1 cellular context compared by ENCODE assay signal in the genomic region with DNA sequence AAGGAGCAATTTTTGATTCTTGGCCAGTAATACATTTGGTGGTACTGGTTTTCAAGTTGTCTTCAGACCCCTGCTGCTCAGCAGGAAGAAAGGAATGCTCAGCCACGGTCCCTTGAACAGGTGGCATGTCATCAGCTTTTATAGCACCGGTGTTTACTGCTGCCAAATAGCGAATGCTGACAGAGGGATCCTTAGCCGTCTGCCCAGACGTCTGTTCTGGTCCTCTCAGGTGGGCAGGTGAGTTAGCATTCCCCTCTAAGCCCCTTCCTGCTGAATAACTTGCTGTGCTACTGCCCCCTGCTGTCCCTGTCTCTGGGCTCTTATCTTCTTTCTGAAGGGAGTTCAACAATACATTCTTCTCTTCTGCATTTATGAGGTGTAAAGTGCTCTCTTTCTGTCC.
A peak's percentile ranks its signal among the peaks of the same experiment; 100 is the strongest.
TF ChIP-seq lines count a peak whose summit lies in the region.

No MANE protein-coding gene starts in this region.

TF ChIP-seq in K562, 482 proteins besides CTCF, POLR2A, EP300 and RAD21:
- TF ChIP-seq ZNF143 (CRISPR knock-in tag; IDR thresholded peaks at IDR 0.05) (no peak), NONO (IDR thresholded peaks at IDR 0.05; ENCODE audit: low read depth in 2 of 2, low read length in 1 of 2) (no peak), KLF16 (IDR thresholded peaks at IDR 0.05) (0 out of 2 replicates have a peak, but pooled peaks have one; percentile 7), ZNF589 (CRISPR knock-in tag; IDR thresholded peaks at IDR 0.05; ENCODE audit: low read depth) (no peak), CHAMP1 (IDR thresholded peaks at IDR 0.05) (no peak), RFX5 (IDR thresholded peaks at IDR 0.05; ENCODE audit: low read depth, low read length) (no peak), ARID1B (IDR thresholded peaks at IDR 0.05) (no peak), PCBP2 (IDR thresholded peaks at IDR 0.05; ENCODE audit: low read depth, low read length, poor library complexity, severe bottlenecking) (no peak)
